ENCODE assay signal across 9 cellular contexts in genomic region chr16:87389245-87389644, GRCh38. TPM values are rescaled to one million over a fixed set of nuclear protein-coding genes. Genes with fewer than 3 reads are reported as not detected.
DNase-seq lines count a peak whose midpoint lies in the region; ATAC-seq and TF ChIP-seq lines count a peak whose summit lies in the region.
"Had no signal": no experiment of that assay in that cellular context is flagged by ENCODE, and none has a peak within 500 bp of the region (broad histone marks: within the 10 kb centered on the region; RNA-seq: fewer than 3 reads in every experiment).

No MANE protein-coding gene starts in this region.

- no peak for TF ChIP-seq EP300 in suprapubic skin (IDR thresholded peaks at IDR 0.05)

- H3K9me3 Mint-ChIP-seq in activated CD8-positive, alpha-beta memory T cell treated with anti-CD3 and anti-CD28 coated beads, Interleukin-2, amount 10 ng/mL, durations not matched to agents 7 days and 5 days (ENCODE audit: low read depth) = no peaks in the 10 kb centered on the region

- H3K4me3 ChIP-seq in left lung (no peak overlapping the region), suprapubic skin (no peak overlapping the region)

- TF ChIP-seq CTCF in VCaP (conservative IDR thresholded peaks at IDR 0.05) (no peak), left lung (IDR thresholded peaks at IDR 0.05) (no peak), suprapubic skin (IDR thresholded peaks at IDR 0.05) (no peak)

- H3K4me1 Mint-ChIP-seq in activated CD8-positive, alpha-beta memory T cell treated with anti-CD3 and anti-CD28 coated beads, Interleukin-2, amount 10 ng/mL, durations not matched to agents 7 days and 5 days = peaks cover 55% of the 10 kb centered on the region

- H3K36me3 ChIP-seq in left lung = no peaks in the 10 kb centered on the region
- no peaks in the 10 kb centered on the region for H3K36me3 ChIP-seq in suprapubic skin

- H3K27ac Mint-ChIP-seq in activated CD8-positive, alpha-beta memory T cell treated with anti-CD3 and anti-CD28 coated beads, Interleukin-2, amount 10 ng/mL, durations not matched to agents 7 days and 5 days = peak overlapping the region; percentile 76

- no peak for ATAC-seq in activated CD8-positive, alpha-beta memory T cell treated with anti-CD3 and anti-CD28 coated beads, Interleukin-2, amount 10 ng/mL, durations not matched to agents 7 days and 5 days
- no peak for ATAC-seq in left lung

- H3K9me3 ChIP-seq in left lung = no peaks in the 10 kb centered on the region
- no peaks in the 10 kb centered on the region for H3K9me3 ChIP-seq in suprapubic skin

- H3K27me3 ChIP-seq in left lung = no peaks in the 10 kb centered on the region
- H3K27me3 ChIP-seq in suprapubic skin = no peaks in the 10 kb centered on the region
- H3K27me3 ChIP-seq: foreskin keratinocyte had no signal

- no peak overlapping the region for H3K4me3 Mint-ChIP-seq in activated CD8-positive, alpha-beta memory T cell treated with anti-CD3 and anti-CD28 coated beads, Interleukin-2, amount 10 ng/mL, durations not matched to agents 7 days and 5 days

- WGBS in suprapubic skin = 85% methylated on average over 5 of the region's 5 CpGs

- no peaks in the 10 kb centered on the region for H3K27me3 Mint-ChIP-seq in activated CD8-positive, alpha-beta memory T cell treated with anti-CD3 and anti-CD28 coated beads, Interleukin-2, amount 10 ng/mL, durations not matched to agents 7 days and 5 days

- CTCF ChIA-PET in activated CD8-positive, alpha-beta memory T cell treated with anti-CD3 and anti-CD28 coated beads, Interleukin-2, amount 10 ng/mL, durations not matched to agents 7 days and 5 days (lab: Charles Lee) = interaction anchor here (1.6 to 1.9 kb wide), 3 partner anchors 65 to 391 kb away, joined by 3 to 5 read pairs (median 4); no protein-coding TSS in a partner anchor

- H3K27ac ChIP-seq in VCaP (peak overlapping the region; percentile 63; the same call in 1 of the 2 replicates), left lung (peak overlapping the region; percentile 93 to 94), suprapubic skin (peak overlapping the region; percentile 93)

- peaks cover 12 to 56% of the 10 kb centered on the region in 2 donors for H3K4me1 ChIP-seq in left lung
- H3K4me1 ChIP-seq in suprapubic skin = peaks cover 56% of the 10 kb centered on the region

- DNase-seq in activated CD8-positive, alpha-beta memory T cell treated with anti-CD3 and anti-CD28 coated beads, Interleukin-2, amount 10 ng/mL, durations not matched to agents 7 days and 5 days = no peak
- no peak for DNase-seq in activated CD8-positive, alpha-beta memory T cell treated with anti-CD3 and anti-CD28 coated beads, Interleukin-2, amount 50 U/mL, for 4 hours
- DNase-seq in left lung = no peak
- peak in 1 of 2 donors; percentile 13 for DNase-seq in suprapubic skin (ENCODE audit: low spot score in 2 of 2)
- DNase-seq in SKM-1 treated with dmso at 0.1 percent for 144 hours (lab: John Stamatoyannopoulos, UW; ENCODE audit: unreplicated experiment) = no peak
- no peak for DNase-seq in HuH-7 (ENCODE audit: low spot score)
- DNase-seq in GDM1 (lab: John Stamatoyannopoulos, UW) = no peak
- DNase-seq: foreskin keratinocyte had no signal

- intact Hi-C loops in left lung (cut with DNase I) = no loop called here

- no peak for TF ChIP-seq POLR2A in suprapubic skin (IDR thresholded peaks at IDR 0.05)

- H3K36me3 Mint-ChIP-seq in activated CD8-positive, alpha-beta memory T cell treated with anti-CD3 and anti-CD28 coated beads, Interleukin-2, amount 10 ng/mL, durations not matched to agents 7 days and 5 days = no peaks in the 10 kb centered on the region

RNA-seq across cellular contexts. Expression of gene MAP1LC3B, which starts 2.9 kb away (rescaled TPM):
- total RNA-seq in activated CD8-positive, alpha-beta memory T cell treated with anti-CD3 and anti-CD28 coated beads, Interleukin-2, amount 10 ng/mL, durations not matched to agents 7 days and 5 days = 10 to 100 TPM; 45.4 to 50.8 TPM
- total RNA-seq in left lung (10 to 100 TPM; 68.2 to 75.9 TPM), suprapubic skin (10 to 100 TPM; 57.8 to 82.0 (median 71.3) TPM)

RNA-seq across cellular contexts. Expression of gene FBXO31, which starts 5.7 kb away (rescaled TPM):
- total RNA-seq in activated CD8-positive, alpha-beta memory T cell treated with anti-CD3 and anti-CD28 coated beads, Interleukin-2, amount 10 ng/mL, durations not matched to agents 7 days and 5 days = 10 to 100 TPM; 38.8 TPM
- total RNA-seq in left lung (10 to 100 TPM; 21.0 to 21.9 TPM), suprapubic skin (10 to 100 TPM; 39.9 to 89.3 (median 53.6) TPM)
